Comparison of ENCODE assay signal across 7 cellular contexts in the genomic region with DNA sequence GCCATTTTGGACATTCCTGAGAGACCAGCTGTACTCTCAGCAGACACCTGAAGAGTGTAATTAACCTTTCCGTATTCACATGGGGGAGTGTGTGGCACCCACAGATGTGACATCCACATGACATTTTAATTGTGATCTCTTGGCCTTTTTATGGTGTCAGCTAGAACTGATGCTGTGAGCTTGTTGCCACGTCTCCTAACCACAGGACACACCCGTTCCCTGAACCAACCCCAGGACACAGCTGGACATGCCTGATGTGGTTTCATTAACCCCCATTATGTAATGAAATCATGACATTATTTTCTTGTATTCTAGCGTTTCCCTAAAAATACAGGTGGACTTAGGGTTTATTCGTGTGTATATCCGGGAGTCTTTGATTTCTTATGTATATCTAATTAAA.
"Had no signal": no experiment of that assay in that cellular context is flagged by ENCODE, and none has a peak within 500 bp of the region (broad histone marks: within the 10 kb centered on the region; RNA-seq: fewer than 3 reads in every experiment).

No MANE protein-coding gene starts in this region.

- H3K4me2 ChIP-seq: KMS-11 had no signal

- H3K4me3 ChIP-seq: K562 had no signal

- H3K27ac Mint-ChIP-seq: IgD-negative memory B cell had no signal

- H3K9ac ChIP-seq: KMS-11 had no signal

- ATAC-seq: HepG2, K562 had no signal

- H3K4me3 Mint-ChIP-seq: IgD-negative memory B cell had no signal

- H3K9me3 Mint-ChIP-seq: IgD-negative memory B cell had no signal

- H3K27ac ChIP-seq: HL-60, KMS-11 had no signal

- DNase-seq: IMR-90, KG1 had no signal
